Comparison of ENCODE assay signal across 8 cellular contexts in the genomic region with DNA sequence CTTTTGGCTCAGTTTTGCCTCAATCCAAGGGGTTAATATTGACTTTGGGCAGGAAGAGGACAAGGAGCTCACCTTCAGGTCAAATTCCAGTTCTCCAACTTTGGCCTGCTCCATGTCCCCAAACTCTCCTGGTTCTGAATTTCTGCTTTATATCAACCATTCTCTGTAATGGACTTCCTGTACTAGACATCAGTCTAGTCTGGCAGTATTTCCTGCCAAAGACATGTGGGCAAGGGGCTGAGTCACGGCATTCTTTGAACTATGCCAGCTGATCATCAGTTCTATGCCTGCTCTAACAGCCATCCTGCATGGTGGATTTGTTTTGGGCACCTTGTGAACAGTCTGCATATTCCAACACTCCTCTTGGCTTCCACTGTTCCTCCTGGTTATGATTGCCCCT.
A peak's percentile ranks its signal among the peaks of the same experiment; 100 is the strongest.
DNase-seq lines count a peak whose midpoint lies in the region; ATAC-seq and TF ChIP-seq lines count a peak whose summit lies in the region.

No MANE protein-coding gene starts in this region.

- H3K27ac Mint-ChIP-seq in activated T-helper 17 cell treated with anti-CD3 and anti-CD28 coated beads, Interleukin-2, amount 50 U/mL, for 72 hours: peak overlapping the region; percentile 89

- H3K36me3 Mint-ChIP-seq in activated T-helper 17 cell treated with anti-CD3 and anti-CD28 coated beads, Interleukin-2, amount 50 U/mL, for 72 hours (ENCODE audit: low read depth): peaks cover 12% of the 10 kb centered on the region

- H3K4me1 ChIP-seq in BLaER1 treated with 17β-estradiol and CSF1 and Interleukin-3, amounts not matched to agents 10 nM and 100 nM: peaks cover 17 to 24% (median 20%) of the 10 kb centered on the region in 10 experiments
- no peaks in the 10 kb centered on the region for H3K4me1 ChIP-seq in mesendoderm (ENCODE audit: control insufficient read depth, low read depth, low read length)
- H3K4me1 ChIP-seq in vagina: peaks cover 8% of the 10 kb centered on the region

- DNase-seq in MV-4-11 (lab: John Stamatoyannopoulos, UW) (peak; percentile 34), mesendoderm (no peak), vagina (ENCODE audit: extremely low spot score in 2 of 2) (no peak), NOMO-1 treated with DMSO at 0.1 percent for 48 hours (lab: John Stamatoyannopoulos, UW; ENCODE audit: unreplicated experiment) (no peak), dedifferentiated amniotic fluid mesenchymal stem cell (ENCODE audit: extremely low spot score) (no peak)

- H2AK5ac ChIP-seq in mesendoderm (ENCODE audit: low read length): no peak overlapping the region

- no peak overlapping the region for H2BK120ac ChIP-seq in mesendoderm (ENCODE audit: low read depth, low read length)

- no peak overlapping the region for H4K8ac ChIP-seq in mesendoderm (ENCODE audit: low read depth, low read length)

- no peaks in the 10 kb centered on the region for H3K27me3 ChIP-seq in BLaER1 treated with 17β-estradiol and CSF1 and Interleukin-3, amounts not matched to agents 10 nM and 100 nM
- H3K27me3 ChIP-seq in mesendoderm (ENCODE audit: insufficient read depth, low read length, poor library complexity): no peaks in the 10 kb centered on the region
- H3K27me3 ChIP-seq in vagina: no peaks in the 10 kb centered on the region

- peaks cover 3% of the 10 kb centered on the region for H3K79me2 ChIP-seq in mesendoderm (ENCODE audit: control insufficient read depth, insufficient read depth, low read length)

- ATAC-seq in activated T-helper 17 cell treated with anti-CD3 and anti-CD28 coated beads, Interleukin-2, amount 50 U/mL, for 72 hours (replicated peaks): peak; percentile 28
- ATAC-seq in GM21381 (IDR thresholded peaks at IDR 0.05; ENCODE audit: unreplicated experiment): no peak

- no peak overlapping the region for H3K18ac ChIP-seq in mesendoderm (ENCODE audit: low read length)

- peak overlapping the region in 10 of 11 experiments; percentile 24 to 64 (median 41); a peak in 20 of 22 replicates for H3K4me2 ChIP-seq in BLaER1 treated with 17β-estradiol and CSF1 and Interleukin-3, amounts not matched to agents 10 nM and 100 nM
- no peak overlapping the region for H3K4me2 ChIP-seq in mesendoderm (ENCODE audit: low read length)

- H3K79me1 ChIP-seq in mesendoderm (ENCODE audit: low read length): peaks cover 9% of the 10 kb centered on the region

- peaks cover 40% of the 10 kb centered on the region for H3K4me1 Mint-ChIP-seq in activated T-helper 17 cell treated with anti-CD3 and anti-CD28 coated beads, Interleukin-2, amount 50 U/mL, for 72 hours

- no peak for TF ChIP-seq POLR2A in vagina (IDR thresholded peaks at IDR 0.05)

- peak overlapping the region; percentile 36 for H3K4ac ChIP-seq in mesendoderm (ENCODE audit: low read depth, low read length)

- H3K4me3 Mint-ChIP-seq in activated T-helper 17 cell treated with anti-CD3 and anti-CD28 coated beads, Interleukin-2, amount 50 U/mL, for 72 hours: peak overlapping the region; percentile 64

- intact Hi-C loops in vagina (cut with DNase I): no loop called here

- H3K23ac ChIP-seq in mesendoderm (ENCODE audit: low read length): no peak overlapping the region

- H4K5ac ChIP-seq in mesendoderm (ENCODE audit: low read length): no peak overlapping the region

- H3K27me3 Mint-ChIP-seq in activated T-helper 17 cell treated with anti-CD3 and anti-CD28 coated beads, Interleukin-2, amount 50 U/mL, for 72 hours: no peaks in the 10 kb centered on the region

- peak overlapping the region in 2 of 11 experiments; percentile 22 to 30; a peak in 4 of 22 replicates for H3K27ac ChIP-seq in BLaER1 treated with 17β-estradiol and CSF1 and Interleukin-3, amounts not matched to agents 10 nM and 100 nM
- H3K27ac ChIP-seq in mesendoderm (ENCODE audit: low read depth, low read length): no peak overlapping the region
- H3K27ac ChIP-seq in vagina: no peak overlapping the region

- peaks cover 0 to 20% (median 12%) of the 10 kb centered on the region in 11 experiments; a peak in 14 of 22 replicates for H3K9me3 ChIP-seq in BLaER1 treated with 17β-estradiol and CSF1 and Interleukin-3, amounts not matched to agents 10 nM and 100 nM (replicated peaks in 1 of 11)
- no peaks in the 10 kb centered on the region for H3K9me3 ChIP-seq in vagina

- no peaks in the 10 kb centered on the region for H3K9me3 Mint-ChIP-seq in activated T-helper 17 cell treated with anti-CD3 and anti-CD28 coated beads, Interleukin-2, amount 50 U/mL, for 72 hours

- H2BK5ac ChIP-seq in mesendoderm (ENCODE audit: low read length): no peak overlapping the region

- H3K36me3 ChIP-seq in BLaER1 treated with 17β-estradiol and CSF1 and Interleukin-3, amounts not matched to agents 10 nM and 100 nM: 0 out of 22 replicates have a peak, but pooled peaks cover 0 to 4% (median 0%) of the 10 kb centered on the region in 11 experiments
- H3K36me3 ChIP-seq in mesendoderm (ENCODE audit: control insufficient read depth, insufficient read depth, low read length) (no peaks in the 10 kb centered on the region), vagina (no peaks in the 10 kb centered on the region)

- H3K56ac ChIP-seq in mesendoderm (ENCODE audit: low read length): no peak overlapping the region

- H3K4me3 ChIP-seq in BLaER1 treated with 17β-estradiol and CSF1 and Interleukin-3, amounts not matched to agents 10 nM and 100 nM: no peak overlapping the region
- H3K4me3 ChIP-seq in mesendoderm (ENCODE audit: low read length) (no peak overlapping the region), vagina (no peak overlapping the region)

- no CpG with 5 or more reads among the region's 1 CpG for WGBS in mesendoderm (ENCODE audit: extremely low coverage, insufficient coverage, low lambda C conversion rate)

- no peaks in the 10 kb centered on the region for H4K20me1 ChIP-seq in BLaER1 treated with 17β-estradiol and CSF1 and Interleukin-3, amounts not matched to agents 10 nM and 100 nM

- TF ChIP-seq CTCF in vagina (IDR thresholded peaks at IDR 0.05): no peak

- H2BK15ac ChIP-seq in mesendoderm (replicated peaks; ENCODE audit: low read depth): no peak overlapping the region

- H3K9ac ChIP-seq in BLaER1 treated with 17β-estradiol and CSF1 and Interleukin-3, amounts not matched to agents 10 nM and 100 nM: no peak overlapping the region
- no peak overlapping the region for H3K9ac ChIP-seq in mesendoderm (ENCODE audit: low read length)
